Comparison of ENCODE assay signal across 9 cellular contexts in the genomic region with DNA sequence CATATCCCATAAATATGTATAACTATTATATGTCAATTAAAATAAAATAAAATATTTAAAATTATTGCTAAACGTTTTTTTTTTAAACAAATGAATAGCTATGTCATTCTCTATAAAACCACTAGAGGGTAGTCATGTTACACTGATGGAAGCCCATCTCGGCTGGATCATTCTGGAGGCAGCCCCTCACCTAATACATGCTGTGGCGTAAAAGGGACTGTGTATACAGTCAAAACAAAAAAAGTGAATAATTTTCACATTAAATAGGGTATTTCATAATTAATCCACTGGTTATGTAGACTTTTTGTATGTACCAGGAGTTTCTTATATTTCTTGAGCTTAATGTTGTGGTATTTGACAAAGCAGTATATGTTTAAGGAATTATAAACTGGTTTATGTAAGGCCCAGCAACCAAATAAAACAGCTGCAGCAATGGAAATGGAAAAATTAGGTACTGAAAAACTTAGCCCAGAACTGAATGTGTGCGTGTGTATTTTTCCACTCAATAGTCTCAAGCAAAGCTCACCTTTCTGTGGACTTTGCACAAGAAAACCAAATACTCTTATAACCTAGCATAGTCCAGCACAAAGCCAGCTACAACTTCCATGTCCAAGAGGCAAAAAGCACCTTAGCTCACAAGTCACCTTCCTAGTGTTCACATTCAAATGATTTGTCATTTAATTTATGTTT.
DNase-seq lines count a peak whose midpoint lies in the region; TF ChIP-seq lines count a peak whose summit lies in the region.
"Had no signal": no experiment of that assay in that cellular context is flagged by ENCODE, and none has a peak within 500 bp of the region (broad histone marks: within the 10 kb centered on the region; RNA-seq: fewer than 3 reads in every experiment).

No MANE protein-coding gene starts in this region.

- H3K4me3 Mint-ChIP-seq in MCF 10A (ENCODE audit: unreplicated experiment): no peak overlapping the region

- DNase-seq in NCI-H1417 (lab: John Stamatoyannopoulos, UW) (peak in 2 of 3 experiments; percentile 25 to 68), NCI-H1417 treated with DMSO at 0.1 percent for 48 hours (lab: John Stamatoyannopoulos, UW) (no peak), HFF-Myc (ENCODE audit: extremely low read depth, low read depth) (peak; percentile 4), NCI-H2227 (lab: John Stamatoyannopoulos, UW; ENCODE audit: unreplicated experiment) (peak; percentile 57), MCF 10A (ENCODE audit: unreplicated experiment) (peak; percentile 33)
- DNase-seq in activated naive CD4-positive, alpha-beta T cell (lab: John Stamatoyannopoulos, UW): no peak
- no peak for DNase-seq in stimulated activated CD4-positive, alpha-beta T cell treated with anti-CD3 and anti-CD28 coated beads, Interleukin-12 subunit alpha, Interleukin-12 subunit beta, amount 100 ng/mL, for 4 hours

- 9% methylated on average over 4 of the region's 4 CpGs for WGBS in liver

- TF ChIP-seq CTCF in HFF-Myc (IDR thresholded peaks at IDR 0.05; ENCODE audit: low read depth, low read length, missing control alignments): peak; percentile 61
- TF ChIP-seq CTCF in MCF 10A (IDR thresholded peaks at IDR 0.05; ENCODE audit: unreplicated experiment): peak; percentile 71
- TF ChIP-seq CTCF in liver (IDR thresholded peaks at IDR 0.05; ENCODE audit: low read depth, low read length, missing input control): peak; percentile 66

- TF ChIP-seq RAD21 in liver (IDR thresholded peaks at IDR 0.05): peak; percentile 88 to 90

- H3K4me1 Mint-ChIP-seq in MCF 10A (ENCODE audit: insufficient read depth, unreplicated experiment): no peaks in the 10 kb centered on the region

- H3K27ac Mint-ChIP-seq in MCF 10A (ENCODE audit: low read depth, unreplicated experiment): no peak overlapping the region

- H3K9me3 Mint-ChIP-seq in MCF 10A (ENCODE audit: unreplicated experiment): no peaks in the 10 kb centered on the region

- no peak overlapping the region for H3K9ac ChIP-seq in liver (ENCODE audit: low read depth in 1 of 2, low read length in 2 of 2)
- H3K9ac ChIP-seq: BLaER1 treated with 17β-estradiol and CSF1 and Interleukin-3, amounts not matched to agents 10 nM and 100 nM had no signal

- BruUV-seq in MCF 10A (replicated peaks; lab: Mats Ljungman, UMichigan): no TSS peak

- POLR2A ChIA-PET in MCF 10A (lab: Yijun Ruan, JAX): interaction anchor here (0.6 kb wide), 1 partner anchor 817 kb away, joined by 3 read pairs; no protein-coding TSS in a partner anchor

- H3K36me3 ChIP-seq in liver (ENCODE audit: control insufficient read depth in 4 of 4, insufficient read depth in 3 of 4, low read depth in 1 of 4, low read length in 3 of 4): no peaks in the 10 kb centered on the region
- H3K36me3 ChIP-seq: BLaER1 treated with 17β-estradiol and CSF1 and Interleukin-3, amounts not matched to agents 10 nM and 100 nM had no signal

- CTCF ChIA-PET in MCF 10A (lab: Yijun Ruan, JAX): interaction anchor here (0.5 to 4.8 kb wide), 70 partner anchors 9 to 1558 kb away, joined by 3 to 52 read pairs (median 4); no protein-coding TSS in a partner anchor

- H3K27ac ChIP-seq in liver (ENCODE audit: low read depth in 1 of 2, low read length in 2 of 2): no peak overlapping the region
- H3K27ac ChIP-seq: BLaER1 treated with 17β-estradiol and CSF1 and Interleukin-3, amounts not matched to agents 10 nM and 100 nM had no signal

- intact Hi-C loops in MCF 10A (cut with micrococcal nuclease): loop anchor here (1.0 to 5.0 kb wide), 5 partner anchors 91 to 792 kb away; partner anchors contain the start of gene B3GAT2

- no peak overlapping the region for H3K4me3 ChIP-seq in HFF-Myc (replicated peaks; ENCODE audit: low read depth, low read length)
- no peak overlapping the region for H3K4me3 ChIP-seq in liver (ENCODE audit: low read depth in 1 of 3, low read length in 3 of 3)
- H3K4me3 ChIP-seq: BLaER1 treated with 17β-estradiol and CSF1 and Interleukin-3, amounts not matched to agents 10 nM and 100 nM had no signal

- H3K27me3 Mint-ChIP-seq in MCF 10A (ENCODE audit: insufficient read depth, unreplicated experiment): peaks cover 100% of the 10 kb centered on the region

- peaks cover 0 to 9% (median 4%) of the 10 kb centered on the region in 4 donors for H3K4me1 ChIP-seq in liver (ENCODE audit: control insufficient read depth in 4 of 4, insufficient read depth in 4 of 4, low read length in 3 of 4)

- no peaks in the 10 kb centered on the region for H3K36me3 Mint-ChIP-seq in MCF 10A (ENCODE audit: insufficient read depth, unreplicated experiment)

- H3K9me3 ChIP-seq in liver (ENCODE audit: control insufficient read depth in 4 of 4, low read length in 3 of 4): no peaks in the 10 kb centered on the region
- H3K9me3 ChIP-seq: BLaER1 treated with 17β-estradiol and CSF1 and Interleukin-3, amounts not matched to agents 10 nM and 100 nM had no signal

- no peaks in the 10 kb centered on the region for H3K27me3 ChIP-seq in liver (ENCODE audit: control insufficient read depth in 4 of 4, insufficient read depth in 4 of 4, low read length in 3 of 4)
- H3K27me3 ChIP-seq: BLaER1 treated with 17β-estradiol and CSF1 and Interleukin-3, amounts not matched to agents 10 nM and 100 nM had no signal

TF ChIP-seq in liver, 16 proteins besides CTCF, POLR2A, EP300 and RAD21:
- TF ChIP-seq REST (IDR thresholded peaks at IDR 0.05): no peak
- TF ChIP-seq NR2F2 (IDR thresholded peaks at IDR 0.05): no peak
- peak; percentile 90 for TF ChIP-seq SP1 (IDR thresholded peaks at IDR 0.05)
- no peak for TF ChIP-seq TAF1 (conservative IDR thresholded peaks at IDR 0.05)
- TF ChIP-seq HNF4G (IDR thresholded peaks at IDR 0.05): peak; percentile 58
- no peak for TF ChIP-seq JUND (IDR thresholded peaks at IDR 0.05)
- TF ChIP-seq HNF4A (conservative IDR thresholded peaks at IDR 0.05): peak; percentile 82 to 84
- peak; percentile 52 for TF ChIP-seq FOXA2 (IDR thresholded peaks at IDR 0.05)
- no peak for TF ChIP-seq FOXA1 (IDR thresholded peaks at IDR 0.05)
- no peak for TF ChIP-seq ATF3 (IDR thresholded peaks at IDR 0.05)
- no peak for TF ChIP-seq GABPA (IDR thresholded peaks at IDR 0.05 in 1 of 2, conservative IDR thresholded peaks at IDR 0.05 in 1 of 2)
- TF ChIP-seq EGR1 (IDR thresholded peaks at IDR 0.05; ENCODE audit: low read depth in 2 of 2): peak in 1 of 2 donors; percentile 48
- TF ChIP-seq YY1 (IDR thresholded peaks at IDR 0.05): peak; percentile 14
- no peak for TF ChIP-seq RXRA (IDR thresholded peaks at IDR 0.05)
- TF ChIP-seq ZBTB33 (IDR thresholded peaks at IDR 0.05): no peak

Comparison
In these comparisons a context has a peak if more than half of its experiments do, and no peak if none do; other contexts are left out.
1. DNase-seq: peak in NCI-H1417 (2 of 3), HFF-Myc (single experiment), NCI-H2227 (single experiment) and MCF 10A (single experiment); none in NCI-H1417 treated with DMSO at 0.1 percent for 48 hours (single experiment), activated naive CD4-positive, alpha-beta T cell (0 of 4) and stimulated activated CD4-positive, alpha-beta T cell treated with anti-CD3 and anti-CD28 coated beads, Interleukin-12 subunit alpha, Interleukin-12 subunit beta, amount 100 ng/mL, for 4 hours (single experiment).
2. Peak in every context shown above with its lines, with median percentiles within 50 percentile points of each other: CTCF ChIP-seq.